Comparison of ENCODE assay signal across 1 cellular context in the genomic region with DNA sequence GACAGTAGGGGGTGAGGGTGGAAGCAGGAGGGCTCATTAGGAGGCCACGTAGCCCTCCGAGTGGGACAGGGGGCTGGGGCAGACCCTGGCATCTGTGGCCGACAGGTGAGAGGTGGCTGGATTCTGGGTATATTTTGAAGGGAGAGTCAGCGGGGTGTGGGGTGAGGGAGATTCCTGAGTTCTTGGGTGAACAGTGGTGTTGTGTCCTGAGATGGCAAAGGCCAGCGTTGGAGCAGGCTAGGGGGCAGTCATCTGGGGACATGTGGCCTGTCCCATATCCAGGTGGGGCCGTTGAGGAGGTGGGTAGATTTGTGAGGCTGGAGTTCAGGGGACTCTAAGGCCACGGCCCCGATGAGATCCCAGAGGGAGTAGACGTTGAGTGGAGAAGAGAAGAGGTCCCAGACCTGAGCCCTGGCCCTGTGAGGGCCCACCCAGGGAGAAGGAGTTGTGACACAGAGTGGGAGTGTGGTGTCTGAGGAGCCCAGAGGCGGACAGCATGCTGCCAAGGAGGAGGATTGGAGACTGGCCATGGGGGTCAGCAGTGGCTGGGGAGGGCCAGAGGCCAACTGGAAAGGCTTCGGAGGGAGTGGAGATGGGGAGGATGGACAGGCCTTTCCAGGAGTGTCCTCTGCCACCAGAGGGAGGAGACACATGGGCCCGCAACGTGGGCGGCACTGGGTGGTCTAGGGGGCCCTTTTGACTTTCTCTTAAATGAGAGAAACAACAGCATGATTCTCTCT.
TF ChIP-seq lines count a peak whose summit lies in the region.

No MANE protein-coding gene starts in this region.

TF ChIP-seq in HEK293, 187 proteins besides CTCF, POLR2A, EP300 and RAD21 (continued from another document):
- no peak for TF ChIP-seq HOXD13 (CRISPR knock-in tag; IDR thresholded peaks at IDR 0.05; ENCODE audit: borderline replicate concordance)
